ENCODE assay signal across 24 cellular contexts in the genomic region with DNA sequence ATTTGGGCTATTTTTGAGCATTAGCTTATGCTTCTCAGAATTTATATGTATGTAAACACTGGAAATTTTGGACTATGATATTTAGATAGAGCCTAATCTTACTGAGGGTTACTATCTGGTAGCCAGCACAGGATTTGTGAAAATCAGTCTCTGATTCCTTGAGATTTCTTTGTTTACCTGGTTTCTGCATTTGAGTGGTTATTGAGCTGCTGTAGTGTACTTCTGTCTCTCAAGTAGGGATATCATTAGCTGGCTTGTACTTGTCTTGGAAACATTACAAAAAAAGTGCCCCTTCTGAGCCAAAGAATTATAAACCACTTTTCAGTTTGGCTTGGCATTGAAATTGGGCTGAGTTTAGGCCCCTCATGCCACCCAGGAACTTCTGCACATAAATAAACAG. TPM values are rescaled to one million over a fixed set of nuclear protein-coding genes. Genes with fewer than 3 reads are reported as not detected.
"Had no signal": no experiment of that assay in that cellular context is flagged by ENCODE, and none has a peak within 500 bp of the region (broad histone marks: within the 10 kb centered on the region; RNA-seq: fewer than 3 reads in every experiment).

No MANE protein-coding gene starts in this region.

- H3K27ac ChIP-seq: adrenal gland, body of pancreas, coronary artery had no signal

- H3K9me3 ChIP-seq: adrenal gland, body of pancreas, SK-N-SH had no signal

- H3K4me3 ChIP-seq: adrenal gland, body of pancreas, coronary artery had no signal

- H3K27me3 Mint-ChIP-seq: activated CD8-positive, alpha-beta T cell treated with anti-CD3 and anti-CD28 coated beads for 36 hours; activated naive CD8-positive, alpha-beta T cell treated with anti-CD3 and anti-CD28 coated beads, Interleukin-2, amount 10 ng/mL, durations not matched to agents 7 days and 5 days had no signal

- H3K9me3 Mint-ChIP-seq: activated naive CD8-positive, alpha-beta T cell treated with anti-CD3 and anti-CD28 coated beads, Interleukin-2, amount 10 ng/mL, durations not matched to agents 7 days and 5 days had no signal

- DNase-seq: activated CD4-positive, alpha-beta T cell treated with anti-CD3 and anti-CD28 coated beads for 4 hours; activated CD8-positive, alpha-beta memory T cell treated with anti-CD3 and anti-CD28 coated beads, Interleukin-2, amount 50 U/mL, for 48 hours; activated CD8-positive, alpha-beta T cell treated with anti-CD3 and anti-CD28 coated beads for 36 hours; activated naive CD4-positive, alpha-beta T cell treated with anti-CD3 and anti-CD28 coated beads, Interleukin-2, amount 50 U/mL, for 16 hours; activated naive CD8-positive, alpha-beta T cell treated with anti-CD3 and anti-CD28 coated beads, Interleukin-2, amount 10 ng/mL, durations not matched to agents 7 days and 5 days; activated T-cell treated with anti-CD3 and anti-CD28 coated beads, Interleukin-2, amount 50 U/mL, for 1 hour; adrenal gland; aorta; body of pancreas; central memory CD4-positive, alpha-beta T cell; Kasumi-1; KBM-7; NCI-H1048; NCI-H1436 treated with DMSO at 0.1 percent for 48 hours; NCI-H187 treated with DMSO at 0.1 percent for 48 hours; NCI-H2081 treated with DMSO at 0.1 percent for 48 hours; NCI-H345; NCI-H748 treated with DMSO at 0.1 percent for 48 hours; OCI-M1; RPMI8226; SK-N-SH; T-helper 1 cell had no signal

- H3K4me1 Mint-ChIP-seq: activated naive CD8-positive, alpha-beta T cell treated with anti-CD3 and anti-CD28 coated beads, Interleukin-2, amount 10 ng/mL, durations not matched to agents 7 days and 5 days had no signal

- H3K27me3 ChIP-seq: adrenal gland, body of pancreas had no signal

- H3K27ac Mint-ChIP-seq: activated CD8-positive, alpha-beta T cell treated with anti-CD3 and anti-CD28 coated beads for 36 hours; activated naive CD8-positive, alpha-beta T cell treated with anti-CD3 and anti-CD28 coated beads, Interleukin-2, amount 10 ng/mL, durations not matched to agents 7 days and 5 days had no signal

- H3K4me3 Mint-ChIP-seq: activated CD8-positive, alpha-beta T cell treated with anti-CD3 and anti-CD28 coated beads for 36 hours; activated naive CD8-positive, alpha-beta T cell treated with anti-CD3 and anti-CD28 coated beads, Interleukin-2, amount 10 ng/mL, durations not matched to agents 7 days and 5 days had no signal

- H3K36me3 Mint-ChIP-seq: activated naive CD8-positive, alpha-beta T cell treated with anti-CD3 and anti-CD28 coated beads, Interleukin-2, amount 10 ng/mL, durations not matched to agents 7 days and 5 days had no signal

- H3K36me3 ChIP-seq: adrenal gland had no signal

RNA-seq across cellular contexts. Expression of gene TLL1, which starts 49.7 kb away (rescaled TPM):
- total RNA-seq: activated CD8-positive, alpha-beta T cell treated with anti-CD3 and anti-CD28 coated beads for 36 hours; activated naive CD8-positive, alpha-beta T cell treated with anti-CD3 and anti-CD28 coated beads, Interleukin-2, amount 10 ng/mL, durations not matched to agents 7 days and 5 days; T-helper 2 cell treated with Interferon-gamma antibody and Interleukin-4, amounts not matched to agents 100 ng/mL and 5 ng/mL, for 36 hours had no signal
